8 cellular contexts compared by ENCODE assay signal in genomic region chr7:30330134-30331111, GRCh38. TPM values are rescaled to one million over a fixed set of nuclear protein-coding genes. Genes with fewer than 3 reads are reported as not detected.
A peak's percentile ranks its signal among the peaks of the same experiment; 100 is the strongest.
DNase-seq lines count a peak whose midpoint lies in the region; ATAC-seq, FAIRE-seq and TF ChIP-seq lines count a peak whose summit lies in the region.

No MANE protein-coding gene starts in this region.

- H3K4me1 ChIP-seq in keratinocyte (ENCODE audit: control insufficient read depth, extremely low read depth, insufficient read depth, low read length) = peaks cover 21% of the 10 kb centered on the region

- dilution Hi-C loops in keratinocyte (cut with MboI; ENCODE audit: extremely low pct_ligation_motif_present, low sequenced_read_pairs) = no loop called here

- no peak overlapping the region for H2AFZ ChIP-seq in keratinocyte (ENCODE audit: control insufficient read depth, low read length)

- H3K9ac ChIP-seq in keratinocyte (ENCODE audit: control insufficient read depth, extremely low read depth, insufficient read depth, low read length) = peak overlapping the region; percentile 4

- no peak for TF ChIP-seq CTCF in keratinocyte (optimal IDR thresholded peaks at IDR 0.05 in 1 of 3, IDR thresholded peaks at IDR 0.05 in 1 of 3, conservative IDR thresholded peaks at IDR 0.05 in 1 of 3; ENCODE audit: extremely low read depth in 1 of 3, insufficient read depth in 2 of 3, low read length in 3 of 3)

- H3K36me3 ChIP-seq in keratinocyte (ENCODE audit: control insufficient read depth in 2 of 2, extremely low read depth in 1 of 2, insufficient read depth in 2 of 2, low read length in 2 of 2) = no peaks in the 10 kb centered on the region

- no peaks in the 10 kb centered on the region for H3K9me3 ChIP-seq in keratinocyte (ENCODE audit: control insufficient read depth, low read depth, low read length)

- H3K9me1 ChIP-seq in keratinocyte (ENCODE audit: control insufficient read depth, extremely low read depth, insufficient read depth, low read length) = no peaks in the 10 kb centered on the region

- H3K27ac ChIP-seq in keratinocyte (ENCODE audit: control insufficient read depth, insufficient read depth, low read length) = no peak overlapping the region

- ATAC-seq in HG02852 (IDR thresholded peaks at IDR 0.05; ENCODE audit: unreplicated experiment) = peak; percentile 95

- no peak overlapping the region for H3K4me3 ChIP-seq in keratinocyte (ENCODE audit: control insufficient read depth in 2 of 3, extremely low read depth in 1 of 3, insufficient read depth in 2 of 3, low read depth in 1 of 3, low read length in 3 of 3)

- H3K27me3 ChIP-seq in keratinocyte (ENCODE audit: control insufficient read depth, extremely low read depth, insufficient read depth, low read length) = no peaks in the 10 kb centered on the region

- peaks cover 54% of the 10 kb centered on the region for H3K79me2 ChIP-seq in keratinocyte (ENCODE audit: control insufficient read depth, insufficient read depth, low read length)

- no peak for FAIRE-seq in keratinocyte (lab: Jason Lieb, UNC)

- no peaks in the 10 kb centered on the region for H4K20me1 ChIP-seq in keratinocyte (ENCODE audit: control insufficient read depth, extremely low read depth, insufficient read depth, low read length)

- H3K4me2 ChIP-seq in keratinocyte (ENCODE audit: control insufficient read depth, extremely low read depth, insufficient read depth, low read depth, low read length) = peak overlapping the region; percentile 33

- DNase-seq in NCI-H2029 (lab: John Stamatoyannopoulos, UW) = peak; percentile 6
- DNase-seq in NCI-H2029 treated with DMSO at 0.1 percent for 48 hours (lab: John Stamatoyannopoulos, UW) = no peak
- DNase-seq in NCI-H69 (lab: John Stamatoyannopoulos, UW) = peak; percentile 33
- no peak for DNase-seq in keratinocyte (ENCODE audit: low read depth, low spot score)
- no peak for DNase-seq in nucleus accumbens (lab: John Stamatoyannopoulos, UW)
- DNase-seq in AG08395 (ENCODE audit: low spot score) = no peak
- DNase-seq in islet precursor cell = no peak

RNA-seq across cellular contexts. Expression of gene ZNRF2, which starts 46.0 kb away (rescaled TPM):
- polyA plus RNA-seq in keratinocyte = 4.0 to 7.0 TPM (median 6.0 TPM) in 3 replicates
- 1.9 TPM for polyA plus RNA-seq in keratinocyte (2011; ENCODE audit: low read depth)
- polyA plus RNA-seq in keratinocyte (2011; cell fraction: cytosol; rRNA removed) = 3.2 and 6.6 TPM in 2 replicates
- 3.8 and 4.2 TPM in 2 replicates for polyA plus RNA-seq in keratinocyte (2011; cell fraction: nucleus; rRNA removed)
- polyA plus RNA-seq in keratinocyte (2012; ENCODE audit: low replicate concordance) = 4.7 TPM in 2 replicates
- 0.43 to 6.5 TPM (median 3.9 TPM) in 3 replicates for polyA minus RNA-seq in keratinocyte
- polyA minus RNA-seq in keratinocyte (2011; cell fraction: cytosol; rRNA and poly(A)+ RNA removed) = 12.1 TPM
- polyA minus RNA-seq in keratinocyte (2011; cell fraction: nucleus; rRNA and poly(A)+ RNA removed) = 9.5 and 11.9 TPM in 2 replicates

Comparison
In these comparisons a context has a peak if more than half of its experiments do, and no peak if none do; other contexts are left out.
1. DNase-seq: peak in NCI-H2029 (single experiment) and NCI-H69 (single experiment); none in NCI-H2029 treated with DMSO at 0.1 percent for 48 hours (single experiment), keratinocyte (single experiment), nucleus accumbens (0 of 56), AG08395 (single experiment) and islet precursor cell (single experiment).